Comparison of ENCODE assay signal across 17 cellular contexts in genomic region chr2:232873909-232874641, GRCh38. TPM values are rescaled to one million over a fixed set of nuclear protein-coding genes. Genes with fewer than 3 reads are reported as not detected.
A peak's percentile ranks its signal among the peaks of the same experiment; 100 is the strongest.
DNase-seq lines count a peak whose midpoint lies in the region; ATAC-seq and TF ChIP-seq lines count a peak whose summit lies in the region.
"Had no signal": no experiment of that assay in that cellular context is flagged by ENCODE, and none has a peak within 500 bp of the region (broad histone marks: within the 10 kb centered on the region; RNA-seq: fewer than 3 reads in every experiment).

No MANE protein-coding gene starts in this region.

- H4K20me1 ChIP-seq in GM23248 (ENCODE audit: insufficient read depth) = no peaks in the 10 kb centered on the region

- H3K4me3 ChIP-seq in neuronal stem cell (ENCODE audit: low read length in 2 of 2) = no peak overlapping the region
- H3K4me3 ChIP-seq in GM23248 = no peak overlapping the region
- H3K4me3 ChIP-seq: spleen, stomach had no signal

- no peaks in the 10 kb centered on the region for H3K79me1 ChIP-seq in neuronal stem cell (ENCODE audit: low read depth, low read length)

- H3K9me2 ChIP-seq in GM23248 (ENCODE audit: insufficient read depth) = no peaks in the 10 kb centered on the region

- no peak for TF ChIP-seq CTCF in omental fat pad (IDR thresholded peaks at IDR 0.05)

- no peak overlapping the region for H4K8ac ChIP-seq in neuronal stem cell (ENCODE audit: low read depth, low read length)

- H3K14ac ChIP-seq in neuronal stem cell (ENCODE audit: low read length) = peak overlapping the region; percentile 17

- in situ Hi-C loops in GM23248 (cut with MboI) = no loop called here

- H2AK5ac ChIP-seq in neuronal stem cell (ENCODE audit: low read depth, low read length) = no peak overlapping the region

- no peak for ATAC-seq in HG03432 (IDR thresholded peaks at IDR 0.05; ENCODE audit: unreplicated experiment)
- ATAC-seq in omental fat pad (ENCODE audit: low FRiP score) = no peak
- ATAC-seq in GM19395 (IDR thresholded peaks at IDR 0.05; ENCODE audit: unreplicated experiment) = no peak

- H2AFZ ChIP-seq in neuronal stem cell (ENCODE audit: low read length) (no peak overlapping the region), GM23248 (no peak overlapping the region)

- no peak overlapping the region for H4K91ac ChIP-seq in neuronal stem cell (ENCODE audit: low read depth, low read length, poor library complexity)

- H3K9ac ChIP-seq in neuronal stem cell (ENCODE audit: low read depth, low read length, poor library complexity) (no peak overlapping the region), GM23248 (no peak overlapping the region)

- H3K4ac ChIP-seq in neuronal stem cell (ENCODE audit: low read length) = no peak overlapping the region

- H3K4me2 ChIP-seq in neuronal stem cell (ENCODE audit: insufficient read depth, low read length, poor library complexity, severe bottlenecking) = no peak overlapping the region
- no peak overlapping the region for H3K4me2 ChIP-seq in GM23248 (ENCODE audit: unreplicated experiment)

- no peaks in the 10 kb centered on the region for H3K79me2 ChIP-seq in GM23248 (ENCODE audit: insufficient read depth)

- no peak overlapping the region for H2BK15ac ChIP-seq in neuronal stem cell (ENCODE audit: low read length)

- H3K4me1 ChIP-seq in neuronal stem cell (ENCODE audit: control insufficient read depth in 2 of 2, insufficient read depth in 1 of 2, low read depth in 1 of 2, low read length in 2 of 2) (peaks cover 2 to 4% of the 10 kb centered on the region in 2 donors), GM23248 (ENCODE audit: insufficient read depth) (no peaks in the 10 kb centered on the region)
- H3K4me1 ChIP-seq: BE2C had no signal

- H2BK5ac ChIP-seq in neuronal stem cell (ENCODE audit: low read length) = no peak overlapping the region

- WGBS in neuronal stem cell (ENCODE audit: extremely low coverage in 2 of 2, insufficient read length in 2 of 2, insufficient replicate concordance in 1 of 2), 2 donors = no CpG with 5 or more reads among the region's 6 CpGs
- WGBS in GM23248 (ENCODE audit: low coverage in 1 of 2, low lambda C conversion rate in 2 of 2, missing lambda C conversion rate in 2 of 2), 2 experiments = 89 to 92% methylated on average over 6 of the region's 6 CpGs

- H3K36me3 ChIP-seq in neuronal stem cell (replicated peaks in 1 of 2; ENCODE audit: control insufficient read depth in 2 of 2, insufficient read depth in 2 of 2, low read length in 2 of 2) = no peaks in the 10 kb centered on the region
- no peaks in the 10 kb centered on the region for H3K36me3 ChIP-seq in GM23248 (ENCODE audit: low read depth)
- H3K36me3 ChIP-seq: BE2C, spleen, stomach had no signal

- H3K18ac ChIP-seq in neuronal stem cell (ENCODE audit: low read length) = no peak overlapping the region

- H3K23ac ChIP-seq in neuronal stem cell (ENCODE audit: low read depth, low read length, poor library complexity) = no peak overlapping the region

- H3K27me3 ChIP-seq in neuronal stem cell (ENCODE audit: control insufficient read depth in 3 of 3, insufficient read depth in 3 of 3, low read depth in 1 of 3, low read length in 3 of 3) = peaks cover 7 to 24% (median 10%) of the 10 kb centered on the region in 3 experiments
- no peaks in the 10 kb centered on the region for H3K27me3 ChIP-seq in GM23248 (replicated peaks; ENCODE audit: insufficient read depth)

- H3K9me3 ChIP-seq in neuronal stem cell (replicated peaks in 1 of 2; ENCODE audit: control insufficient read depth in 2 of 2, insufficient read depth in 1 of 2, low read depth in 1 of 2, low read length in 2 of 2) = no peaks in the 10 kb centered on the region
- H3K9me3 ChIP-seq in GM23248 (ENCODE audit: low read depth) = no peaks in the 10 kb centered on the region
- H3K9me3 ChIP-seq: BE2C, spleen, stomach had no signal

- no peak overlapping the region for H2BK12ac ChIP-seq in neuronal stem cell (ENCODE audit: low read length)

- H3F3A ChIP-seq in GM23248 (ENCODE audit: insufficient read depth) = no peaks in the 10 kb centered on the region

- H2BK120ac ChIP-seq in neuronal stem cell (ENCODE audit: low read depth, low read length) = no peak overlapping the region

- DNase-seq in HT-29 (ENCODE audit: low spot score) (peak; percentile 56), NOMO-1 treated with DMSO at 0.1 percent for 48 hours (lab: John Stamatoyannopoulos, UW; ENCODE audit: unreplicated experiment) (peak; percentile 91), caudate nucleus (lab: John Stamatoyannopoulos, UW) (no peak), neuronal stem cell (ENCODE audit: low spot score) (no peak), GM23248 (no peak), omental fat pad (ENCODE audit: low spot score) (no peak)
- DNase-seq: activated CD4-positive, alpha-beta T cell treated with anti-CD3 and anti-CD28 coated beads, Interleukin-2, amount 50 U/mL, for 1 hour; activated T-cell treated with anti-CD3 and anti-CD28 coated beads, Interleukin-2, amount 50 U/mL, for 48 hours; BE2C; DMS79; NCI-H187; NCI-H524 treated with DMSO at 0.1 percent for 48 hours; spleen; stomach; T-helper 2 cell had no signal

- H3K27ac ChIP-seq in caudate nucleus (ENCODE audit: low read depth, low read length) (peak overlapping the region; percentile 99), neuronal stem cell (replicated peaks; ENCODE audit: low read length) (no peak overlapping the region), GM23248 (no peak overlapping the region)
- H3K27ac ChIP-seq: spleen had no signal

RNA-seq across cellular contexts. Expression of gene SNORC, which starts 4.0 kb away (rescaled TPM):
- 2.6 and 4.9 TPM in 2 replicates for total RNA-seq in HT-29 (2014; rRNA removed; shearing (Covaris generic))
- 2.1 TPM for polyA plus RNA-seq in neuronal stem cell (2013, experiment 1 of 2)
- polyA plus RNA-seq in neuronal stem cell (2013, experiment 2 of 2) = 2.9 TPM
- total RNA-seq in GM23248 (2014; rRNA removed; shearing (Covaris generic)) = 0.63 TPM in 1 of 2 replicates, not detected in the other
- polyA plus RNA-seq in GM23248 (2016; fragmentation: Nextera tagmentation; extraction: Ambion mirVana) = 0.39 TPM in 1 of 2 replicates, not detected in the other
- under 1 TPM; 0.24 to 0.79 (median 0.40) TPM for total RNA-seq in omental fat pad

Comparison
In these comparisons a context has a peak if more than half of its experiments do, and no peak if none do; other contexts are left out.
1. DNase-seq: peak in HT-29 (single experiment) and NOMO-1 treated with DMSO at 0.1 percent for 48 hours (single experiment); none in caudate nucleus (0 of 61), neuronal stem cell (single experiment), GM23248 (single experiment) and omental fat pad (single experiment).